16 cellular contexts compared by ENCODE assay signal in the genomic region with DNA sequence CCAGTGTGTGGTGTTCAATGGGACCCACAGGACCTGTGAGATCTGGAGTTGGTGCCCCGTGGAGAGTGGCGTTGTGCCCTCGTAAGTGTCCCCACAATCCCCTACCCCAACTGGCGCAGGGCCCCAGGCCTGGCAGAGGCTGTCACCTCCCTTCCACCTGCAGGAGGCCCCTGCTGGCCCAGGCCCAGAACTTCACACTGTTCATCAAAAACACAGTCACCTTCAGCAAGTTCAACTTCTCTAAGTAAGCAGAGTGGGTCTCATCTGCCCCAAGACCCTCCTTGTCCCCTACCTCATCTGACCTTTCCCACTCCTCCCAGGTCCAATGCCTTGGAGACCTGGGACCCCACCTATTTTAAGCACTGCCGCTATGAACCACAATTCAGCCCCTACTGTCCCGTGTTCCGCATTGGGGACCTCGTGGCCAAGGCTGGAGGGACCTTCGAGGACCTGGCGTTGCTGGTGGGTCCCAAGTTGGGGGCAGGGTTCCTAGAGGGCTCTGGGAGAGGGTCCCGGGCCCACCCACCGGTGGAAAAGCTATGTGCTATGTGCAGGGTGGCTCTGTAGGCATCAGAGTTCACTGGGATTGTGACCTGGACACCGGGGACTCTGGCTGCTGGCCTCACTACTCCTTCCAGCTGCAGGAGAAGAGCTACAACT. TPM values are rescaled to one million over a fixed set of nuclear protein-coding genes. Genes with fewer than 3 reads are reported as not detected.
DNase-seq lines count a peak whose midpoint lies in the region; ATAC-seq, FAIRE-seq and TF ChIP-seq lines count a peak whose summit lies in the region.
"Had no signal": no experiment of that assay in that cellular context is flagged by ENCODE, and none has a peak within 500 bp of the region (broad histone marks: within the 10 kb centered on the region; RNA-seq: fewer than 3 reads in every experiment).

No MANE protein-coding gene starts in this region.

- TF ChIP-seq RAD21 in K562 (CRISPR knock-in tag; conservative IDR thresholded peaks at IDR 0.05 in 1 of 2, IDR thresholded peaks at IDR 0.05 in 1 of 2), result no peak; a peak in 1 of 4 replicates

- no peaks in the 10 kb centered on the region for H3K4me1 Mint-ChIP-seq in GM23338
- H3K4me1 Mint-ChIP-seq in activated T-helper 2 cell treated with anti-CD3 and anti-CD28 coated beads, Interferon-gamma antibody, Interleukin-2, Interleukin-4, amounts not matched to agents 10 μg/mL and 5 μg/mL and 100 μg/mL, durations not matched to agents 14 hours and 24 hours and 36 hours (ENCODE audit: low read depth), result peaks cover 10% of the 10 kb centered on the region

- H3K36me3 ChIP-seq in GM23338 (ENCODE audit: insufficient read depth) (no peaks in the 10 kb centered on the region), K562 (ENCODE audit: control insufficient read depth, insufficient read depth, low read length) (no peaks in the 10 kb centered on the region)
- H3K36me3 ChIP-seq: neutrophil had no signal

- DNase-seq in AG04450 (ENCODE audit: low read depth, low spot score) (no peak), GM23338 (ENCODE audit: low spot score) (no peak), K562 (ENCODE audit: extremely low read depth in 1 of 4, low spot score in 3 of 4) (peak in 3 of 4 experiments; percentile 56 to 74 (median 72)), HCEC 1CT (no peak), kidney glomerular epithelial cell (lab: John Stamatoyannopoulos, UW) (no peak)
- DNase-seq in activated T-helper 2 cell treated with anti-CD3 and anti-CD28 coated beads, Interferon-gamma antibody, Interleukin-2, Interleukin-4, amounts not matched to agents 10 μg/mL and 5 μg/mL and 100 μg/mL, durations not matched to agents 14 hours and 24 hours and 36 hours (ENCODE audit: low spot score), result no peak
- DNase-seq: activated naive CD8-positive, alpha-beta T cell treated with anti-CD3 and anti-CD28 coated beads, Interleukin-2, amount 50 U/mL, for 24 hours; CD8-positive, alpha-beta T cell; central memory CD4-positive, alpha-beta T cell; left colon; NCI-H1436 treated with DMSO at 0.1 percent for 48 hours had no signal

- H3K9me2 ChIP-seq in GM23338 (ENCODE audit: insufficient read depth), result no peaks in the 10 kb centered on the region

- CTCF ChIA-PET in AG04450 (lab: Charles Lee), result no interaction called here
- CTCF ChIA-PET in K562 (lab: Yijun Ruan, JAX; ENCODE audit: low intra/inter-chr PET ratio), result interaction anchor here (0.8 to 1.0 kb wide), 2 partner anchors 19 to 138 kb away, joined by 3 to 6 read pairs; no protein-coding TSS in a partner anchor

- H3K4me2 ChIP-seq in GM23338 (no peak overlapping the region), K562 (ENCODE audit: insufficient read depth, low read length) (no peak overlapping the region)
- H3K4me2 ChIP-seq: KMS-11 had no signal

- H3K4me3 Mint-ChIP-seq in GM23338, result no peak overlapping the region
- no peak overlapping the region for H3K4me3 Mint-ChIP-seq in activated T-helper 2 cell treated with anti-CD3 and anti-CD28 coated beads, Interferon-gamma antibody, Interleukin-2, Interleukin-4, amounts not matched to agents 10 μg/mL and 5 μg/mL and 100 μg/mL, durations not matched to agents 14 hours and 24 hours and 36 hours (ENCODE audit: low read depth)
- H3K4me3 Mint-ChIP-seq: activated naive CD8-positive, alpha-beta T cell treated with anti-CD3 and anti-CD28 coated beads, Interleukin-2, amount 50 U/mL, for 24 hours; CD8-positive, alpha-beta T cell had no signal

- 0 out of 2 replicates have a peak, but pooled peaks have one; percentile 3 for TF ChIP-seq CTCF in AG04450 (IDR thresholded peaks at IDR 0.05; ENCODE audit: low read depth, low read length)
- TF ChIP-seq CTCF in GM23338 (conservative IDR thresholded peaks at IDR 0.05; ENCODE audit: low read depth in 2 of 2), result no peak
- TF ChIP-seq CTCF in K562 (IDR thresholded peaks at IDR 0.05 in 2 of 3, conservative IDR thresholded peaks at IDR 0.05 in 1 of 3; ENCODE audit: insufficient read depth in 2 of 3, low read depth in 1 of 3, low read length in 3 of 3), result peak; percentile 50 to 73 (median 68)

- H3K36me3 Mint-ChIP-seq in GM23338 (ENCODE audit: low read depth), result no peaks in the 10 kb centered on the region
- no peaks in the 10 kb centered on the region for H3K36me3 Mint-ChIP-seq in activated T-helper 2 cell treated with anti-CD3 and anti-CD28 coated beads, Interferon-gamma antibody, Interleukin-2, Interleukin-4, amounts not matched to agents 10 μg/mL and 5 μg/mL and 100 μg/mL, durations not matched to agents 14 hours and 24 hours and 36 hours (ENCODE audit: low read depth)
- H3K36me3 Mint-ChIP-seq: CD8-positive, alpha-beta T cell had no signal

- no peak overlapping the region for H2AFZ ChIP-seq in GM23338
- 0 out of 2 replicates have a peak overlapping the region, but pooled peaks have one; percentile 6 for H2AFZ ChIP-seq in K562 (ENCODE audit: low read depth, low read length)

- H3K4me3 ChIP-seq in AG04450 (ENCODE audit: low read depth, low read length) (no peak overlapping the region), GM23338 (no peak overlapping the region), K562 (no peak overlapping the region)

- no peak overlapping the region for H3K27ac Mint-ChIP-seq in GM23338
- no peak overlapping the region for H3K27ac Mint-ChIP-seq in activated T-helper 2 cell treated with anti-CD3 and anti-CD28 coated beads, Interferon-gamma antibody, Interleukin-2, Interleukin-4, amounts not matched to agents 10 μg/mL and 5 μg/mL and 100 μg/mL, durations not matched to agents 14 hours and 24 hours and 36 hours
- H3K27ac Mint-ChIP-seq: activated naive CD8-positive, alpha-beta T cell treated with anti-CD3 and anti-CD28 coated beads, Interleukin-2, amount 50 U/mL, for 24 hours; CD8-positive, alpha-beta T cell had no signal

- H3K27ac ChIP-seq in AG04450 (ENCODE audit: low read depth, low read length) (no peak overlapping the region), GM23338 (ENCODE audit: low read depth) (no peak overlapping the region), K562 (ENCODE audit: extremely low read depth, low read depth, low read length) (no peak overlapping the region)
- H3K27ac ChIP-seq: KMS-11, neutrophil had no signal

- H3K9me3 ChIP-seq in AG04450 (ENCODE audit: control insufficient read depth, insufficient read depth, low read length) (peaks cover 2% of the 10 kb centered on the region; the same call in 1 of the 2 replicates), K562 (replicated peaks; ENCODE audit: control insufficient read depth, insufficient read depth, low read depth, low read length) (no peaks in the 10 kb centered on the region)
- H3K9me3 ChIP-seq: neutrophil had no signal

- no peak for TF ChIP-seq EP300 in K562 (IDR thresholded peaks at IDR 0.05; ENCODE audit: low read length)

- no TSS peak for BruUV-seq in K562 (replicated peaks; lab: Mats Ljungman, UMichigan)

- ATAC-seq in GM23338 (peak; percentile 28; the same call in 2 of the 3 replicates), K562 (peak; percentile 51)
- ATAC-seq: activated naive CD8-positive, alpha-beta T cell treated with anti-CD3 and anti-CD28 coated beads, Interleukin-2, amount 50 U/mL, for 24 hours; CD8-positive, alpha-beta T cell; left colon; right cardiac atrium; Right ventricle myocardium inferior had no signal

- peaks cover 1% of the 10 kb centered on the region for H3K27me3 Mint-ChIP-seq in GM23338 (ENCODE audit: insufficient read depth, low read depth, poor library complexity)
- no peaks in the 10 kb centered on the region for H3K27me3 Mint-ChIP-seq in activated T-helper 2 cell treated with anti-CD3 and anti-CD28 coated beads, Interferon-gamma antibody, Interleukin-2, Interleukin-4, amounts not matched to agents 10 μg/mL and 5 μg/mL and 100 μg/mL, durations not matched to agents 14 hours and 24 hours and 36 hours (ENCODE audit: low read depth)
- H3K27me3 Mint-ChIP-seq: activated naive CD8-positive, alpha-beta T cell treated with anti-CD3 and anti-CD28 coated beads, Interleukin-2, amount 50 U/mL, for 24 hours had no signal

- no peak for FAIRE-seq in K562 (lab: Jason Lieb, UNC)

- no peaks in the 10 kb centered on the region for H3K9me1 ChIP-seq in K562 (ENCODE audit: control insufficient read depth, insufficient read depth, low read length)

- in situ Hi-C loops in K562 (cut with MboI), result no loop called here

- H4K20me1 ChIP-seq in GM23338 (replicated peaks; ENCODE audit: insufficient read depth) (no peaks in the 10 kb centered on the region), K562 (replicated peaks; ENCODE audit: control insufficient read depth, insufficient read depth, low read length) (peaks cover 24% of the 10 kb centered on the region)

- H3K27me3 ChIP-seq in AG04450 (ENCODE audit: control insufficient read depth, insufficient read depth, low read length) (peaks cover 3% of the 10 kb centered on the region), GM23338 (ENCODE audit: insufficient read depth) (no peaks in the 10 kb centered on the region), K562 (ENCODE audit: control insufficient read depth in 2 of 2, insufficient read depth in 2 of 2, low read length in 2 of 2) (peaks cover 9 to 38% of the 10 kb centered on the region in 2 experiments; a peak in 4 of 5 replicates)

- H3K4me1 ChIP-seq in GM23338 (ENCODE audit: insufficient read depth), result no peaks in the 10 kb centered on the region
- H3K4me1 ChIP-seq in K562 (replicated peaks in 1 of 2; ENCODE audit: control insufficient read depth in 2 of 2, insufficient read depth in 2 of 2, low read length in 2 of 2), result peaks cover 4 to 32% of the 10 kb centered on the region in 2 experiments; a peak in 3 of 5 replicates

- TF ChIP-seq POLR2A in K562 (conservative IDR thresholded peaks at IDR 0.05), result no peak

- intact Hi-C loops in K562 (cut with micrococcal nuclease), result loop anchor here (5.0 kb wide), 2 partner anchors 44 to 61 kb away; no protein-coding TSS in a partner anchor
- intact Hi-C loops in activated T-helper 2 cell treated with anti-CD3 and anti-CD28 coated beads, Interferon-gamma antibody, Interleukin-2, Interleukin-4, amounts not matched to agents 10 μg/mL and 5 μg/mL and 100 μg/mL, durations not matched to agents 14 hours and 24 hours and 36 hours (cut with micrococcal nuclease), result no loop called here

- no peaks in the 10 kb centered on the region for H3F3A ChIP-seq in GM23338 (replicated peaks; ENCODE audit: low read depth)

- 20% methylated on average over 13 of the region's 13 CpGs for WGBS in K562 (ENCODE audit: insufficient coverage, low coverage, missing lambda C conversion rate)

- POLR2A ChIA-PET in AG04450 (lab: Yijun Ruan, JAX), result no interaction called here
- POLR2A ChIA-PET in K562 (lab: Yijun Ruan, JAX), result interaction anchor here (0.6 to 4.3 kb wide), 11 partner anchors 8 to 1056 kb away, joined by 3 to 24 read pairs (median 5); partner anchors contain the start of genes P2RX6 and THAP7

- peak overlapping the region in 1 of 2 experiments; percentile 73; a peak in 2 of 4 replicates for H3K9ac ChIP-seq in K562 (ENCODE audit: insufficient read depth in 1 of 2, low read depth in 2 of 2, low read length in 2 of 2)
- H3K9ac ChIP-seq: KMS-11 had no signal

- peaks cover 2% of the 10 kb centered on the region; the same call in 2 of the 3 replicates for H3K9me3 Mint-ChIP-seq in GM23338
- no peaks in the 10 kb centered on the region for H3K9me3 Mint-ChIP-seq in activated T-helper 2 cell treated with anti-CD3 and anti-CD28 coated beads, Interferon-gamma antibody, Interleukin-2, Interleukin-4, amounts not matched to agents 10 μg/mL and 5 μg/mL and 100 μg/mL, durations not matched to agents 14 hours and 24 hours and 36 hours
- H3K9me3 Mint-ChIP-seq: activated naive CD8-positive, alpha-beta T cell treated with anti-CD3 and anti-CD28 coated beads, Interleukin-2, amount 50 U/mL, for 24 hours; CD8-positive, alpha-beta T cell had no signal

- H3K79me2 ChIP-seq in GM23338 (replicated peaks; ENCODE audit: insufficient read depth) (no peaks in the 10 kb centered on the region), K562 (ENCODE audit: control insufficient read depth, insufficient read depth, low read length) (no peaks in the 10 kb centered on the region)

RNA-seq across cellular contexts. Expression of gene P2RX6, which starts 8.1 kb away (rescaled TPM):
- polyA plus RNA-seq in AG04450 (2011; rRNA removed), result 1.7 and 1.9 TPM in 2 replicates
- 1.3 and 2.6 TPM in 2 replicates for polyA minus RNA-seq in AG04450 (2011; rRNA and poly(A)+ RNA removed)
- not detected in 2 replicates for total RNA-seq in GM23338 (2014; rRNA removed; shearing (Covaris generic))
- not detected in 2 replicates for polyA plus RNA-seq in GM23338 (2016; fragmentation: Nextera tagmentation; extraction: Ambion mirVana)
- total RNA-seq in K562 (2011; cell fraction: chromatin; rRNA removed; ENCODE audit: low replicate concordance), result 8.3 and 26.4 TPM in 2 replicates
- total RNA-seq in K562 (2011; cell fraction: nucleolus; rRNA removed), result 15.5 and 19.3 TPM in 2 replicates
- 13.6 and 14.4 TPM in 2 replicates for total RNA-seq in K562 (2011; cell fraction: nucleoplasm; rRNA removed)
- 1.5 and 1.9 TPM in 2 replicates for total RNA-seq in K562 (2014; rRNA removed)
- total RNA-seq in K562 (2014; rRNA removed; fragmentation: Illumina TruSeq; extraction: Trizol), result 0.77 and 1.0 TPM in 2 replicates
- 1.6 and 1.7 TPM in 2 replicates for total RNA-seq in K562 (2015; rRNA removed; fragmentation: Illumina TruSeq; extraction: Trizol)
- 2.3 and 2.7 TPM in 2 replicates for total RNA-seq in K562 (2021)
- 1.2 and 1.5 TPM in 2 replicates for polyA plus RNA-seq in K562 (2011; rRNA removed)
- polyA plus RNA-seq in K562 (2011; cell fraction: cytosol; rRNA removed), result 1.4 and 2.2 TPM in 2 replicates
- polyA plus RNA-seq in K562 (2011; cell fraction: nucleus; rRNA removed), result 16.2 and 34.8 TPM in 2 replicates
- 4.7 and 7.9 TPM in 2 replicates for polyA plus RNA-seq in K562 (2012)
- 1.3 and 1.5 TPM in 2 replicates for polyA plus RNA-seq in K562 (2014; fragmentation: Illumina TruSeq; extraction: Trizol)
- under 1 TPM in 1 of 2 experiments, not detected in 1; 0.01 TPM for polyA plus RNA-seq in K562 (2014; fragmentation: Nextera tagmentation; extraction: Ambion mirVana)
- polyA plus RNA-seq in K562 (2014; rRNA removed), result 3.7 and 3.9 TPM in 2 replicates
- polyA minus RNA-seq in K562 (2011; rRNA and poly(A)+ RNA removed), result 1.6 and 2.5 TPM in 2 replicates
- 1.0 TPM in 1 of 2 replicates, not detected in the other for polyA minus RNA-seq in K562 (2011; cell fraction: cytosol; rRNA and poly(A)+ RNA removed)
- 5.6 and 7.5 TPM in 2 replicates for polyA minus RNA-seq in K562 (2011; cell fraction: nucleus; rRNA and poly(A)+ RNA removed)
- total RNA-seq in activated T-helper 2 cell treated with anti-CD3 and anti-CD28 coated beads, Interferon-gamma antibody, Interleukin-2, Interleukin-4, amounts not matched to agents 10 μg/mL and 5 μg/mL and 100 μg/mL, durations not matched to agents 14 hours and 24 hours and 36 hours, result 0.07 TPM in 1 of 2 replicates, not detected in the other

RNA-seq across cellular contexts. Expression of gene SLC7A4, which starts 9.3 kb away (rescaled TPM):
- polyA plus RNA-seq in AG04450 (2011; rRNA removed) (0.11 and 0.24 TPM in 2 replicates), GM23338 (2016; fragmentation: Nextera tagmentation; extraction: Ambion mirVana) (0.09 and 0.44 TPM in 2 replicates), K562 (2011; rRNA removed) (not detected in 2 replicates), K562 (2014; fragmentation: Illumina TruSeq; extraction: Trizol) (not detected in 2 replicates), K562 (2014; fragmentation: Nextera tagmentation; extraction: Ambion mirVana) (not detected), K562 (2014; rRNA removed) (not detected in 2 replicates)
- polyA minus RNA-seq in AG04450 (2011; rRNA and poly(A)+ RNA removed), result 0.30 TPM in 1 of 2 replicates, not detected in the other
- 0.07 and 0.16 TPM in 2 replicates for total RNA-seq in GM23338 (2014; rRNA removed; shearing (Covaris generic))
- not detected in 2 replicates for total RNA-seq in K562 (2011; cell fraction: chromatin; rRNA removed; ENCODE audit: low replicate concordance)
- total RNA-seq in K562 (2011; cell fraction: nucleolus; rRNA removed), result not detected in 2 replicates
- not detected in 2 replicates for total RNA-seq in K562 (2011; cell fraction: nucleoplasm; rRNA removed)
- total RNA-seq in K562 (2014; rRNA removed) (not detected in 2 replicates), K562 (2014; rRNA removed; fragmentation: Illumina TruSeq; extraction: Trizol) (not detected in 2 replicates), K562 (2015; rRNA removed; fragmentation: Illumina TruSeq; extraction: Trizol) (not detected in 2 replicates), K562 (2021) (not detected in 2 replicates)
- polyA plus RNA-seq in K562 (2011; cell fraction: cytosol; rRNA removed), result 0.07 TPM in 1 of 2 replicates, not detected in the other
- polyA plus RNA-seq in K562 (2011; cell fraction: nucleus; rRNA removed), result not detected in 2 replicates
- polyA plus RNA-seq in K562 (2012), result 0.03 and 0.14 TPM in 2 replicates
- not detected in 2 replicates for polyA minus RNA-seq in K562 (2011; rRNA and poly(A)+ RNA removed)
- polyA minus RNA-seq in K562 (2011; cell fraction: cytosol; rRNA and poly(A)+ RNA removed), result not detected in 2 replicates
- not detected in 2 replicates for polyA minus RNA-seq in K562 (2011; cell fraction: nucleus; rRNA and poly(A)+ RNA removed)
- total RNA-seq in activated T-helper 2 cell treated with anti-CD3 and anti-CD28 coated beads, Interferon-gamma antibody, Interleukin-2, Interleukin-4, amounts not matched to agents 10 μg/mL and 5 μg/mL and 100 μg/mL, durations not matched to agents 14 hours and 24 hours and 36 hours, result 0.07 TPM in 1 of 2 replicates, not detected in the other
- total RNA-seq: CD8-positive, alpha-beta T cell; Daoy had no signal

RNA-seq across cellular contexts. Expression of gene THAP7, which starts 21.2 kb away (rescaled TPM):
- polyA plus RNA-seq in AG04450 (2011; rRNA removed), result 12.5 and 15.1 TPM in 2 replicates
- 9.7 and 12.3 TPM in 2 replicates for polyA minus RNA-seq in AG04450 (2011; rRNA and poly(A)+ RNA removed)
- total RNA-seq in GM23338 (2014; rRNA removed; shearing (Covaris generic)), result 25.9 and 38.8 TPM in 2 replicates
- 20.4 and 21.8 TPM in 2 replicates for polyA plus RNA-seq in GM23338 (2016; fragmentation: Nextera tagmentation; extraction: Ambion mirVana)
- total RNA-seq in K562 (2011; cell fraction: chromatin; rRNA removed; ENCODE audit: low replicate concordance), result 90.2 and 332 TPM in 2 replicates
- total RNA-seq in K562 (2011; cell fraction: nucleolus; rRNA removed), result 398 and 463 TPM in 2 replicates
- 158 and 211 TPM in 2 replicates for total RNA-seq in K562 (2011; cell fraction: nucleoplasm; rRNA removed)
- total RNA-seq in K562 (2014; rRNA removed), result 245 and 323 TPM in 2 replicates
- 32.0 and 35.6 TPM in 2 replicates for total RNA-seq in K562 (2014; rRNA removed; fragmentation: Illumina TruSeq; extraction: Trizol)
- total RNA-seq in K562 (2015; rRNA removed; fragmentation: Illumina TruSeq; extraction: Trizol), result 120 and 129 TPM in 2 replicates
- 169 and 183 TPM in 2 replicates for total RNA-seq in K562 (2021)
- polyA plus RNA-seq in K562 (2011; rRNA removed), result 75.4 and 94.6 TPM in 2 replicates
- polyA plus RNA-seq in K562 (2011; cell fraction: cytosol; rRNA removed), result 137 and 308 TPM in 2 replicates
- 202 and 335 TPM in 2 replicates for polyA plus RNA-seq in K562 (2011; cell fraction: nucleus; rRNA removed)
- 114 and 118 TPM in 2 replicates for polyA plus RNA-seq in K562 (2012)
- 84.1 and 121 TPM in 2 replicates for polyA plus RNA-seq in K562 (2014; fragmentation: Illumina TruSeq; extraction: Trizol)
- polyA plus RNA-seq in K562 (2014; fragmentation: Nextera tagmentation; extraction: Ambion mirVana), result 10 to 100 TPM in 1 of 2 experiments, 1 to 10 TPM in 1; 7.9 to 33.1 TPM
- 263 and 266 TPM in 2 replicates for polyA plus RNA-seq in K562 (2014; rRNA removed)
- 39.0 and 48.5 TPM in 2 replicates for polyA minus RNA-seq in K562 (2011; rRNA and poly(A)+ RNA removed)
- 53.5 and 55.4 TPM in 2 replicates for polyA minus RNA-seq in K562 (2011; cell fraction: cytosol; rRNA and poly(A)+ RNA removed)
- polyA minus RNA-seq in K562 (2011; cell fraction: nucleus; rRNA and poly(A)+ RNA removed), result 261 and 385 TPM in 2 replicates
- 25.8 and 25.9 TPM in 2 replicates for total RNA-seq in activated T-helper 2 cell treated with anti-CD3 and anti-CD28 coated beads, Interferon-gamma antibody, Interleukin-2, Interleukin-4, amounts not matched to agents 10 μg/mL and 5 μg/mL and 100 μg/mL, durations not matched to agents 14 hours and 24 hours and 36 hours

RNA-seq across cellular contexts. Expression of gene LRRC74B, which starts 22.7 kb away (rescaled TPM):
- not detected in 2 replicates for polyA plus RNA-seq in AG04450 (2011; rRNA removed)
- polyA minus RNA-seq in AG04450 (2011; rRNA and poly(A)+ RNA removed), result not detected in 2 replicates
- not detected in 2 replicates for total RNA-seq in GM23338 (2014; rRNA removed; shearing (Covaris generic))
- polyA plus RNA-seq in GM23338 (2016; fragmentation: Nextera tagmentation; extraction: Ambion mirVana), result not detected in 2 replicates
- total RNA-seq in K562 (2011; cell fraction: chromatin; rRNA removed; ENCODE audit: low replicate concordance), result 0.16 and 0.28 TPM in 2 replicates
- total RNA-seq in K562 (2011; cell fraction: nucleolus; rRNA removed), result 0.26 TPM in 1 of 2 replicates, not detected in the other
- not detected in 2 replicates for total RNA-seq in K562 (2011; cell fraction: nucleoplasm; rRNA removed)
- not detected in 2 replicates for total RNA-seq in K562 (2014; rRNA removed)
- total RNA-seq in K562 (2014; rRNA removed; fragmentation: Illumina TruSeq; extraction: Trizol), result not detected in 2 replicates
- total RNA-seq in K562 (2015; rRNA removed; fragmentation: Illumina TruSeq; extraction: Trizol), result not detected in 2 replicates
- total RNA-seq in K562 (2021), result not detected in 2 replicates
- not detected in 2 replicates for polyA plus RNA-seq in K562 (2011; rRNA removed)
- 0.01 TPM in 2 replicates for polyA plus RNA-seq in K562 (2011; cell fraction: cytosol; rRNA removed)
- 0.03 and 0.11 TPM in 2 replicates for polyA plus RNA-seq in K562 (2011; cell fraction: nucleus; rRNA removed)
- 0.21 TPM in 1 of 2 replicates, not detected in the other for polyA plus RNA-seq in K562 (2012)
- not detected in 2 replicates for polyA plus RNA-seq in K562 (2014; fragmentation: Illumina TruSeq; extraction: Trizol)
- not detected for polyA plus RNA-seq in K562 (2014; fragmentation: Nextera tagmentation; extraction: Ambion mirVana)
- polyA plus RNA-seq in K562 (2014; rRNA removed), result 0.04 TPM in 1 of 2 replicates, not detected in the other
- not detected in 2 replicates for polyA minus RNA-seq in K562 (2011; rRNA and poly(A)+ RNA removed)
- polyA minus RNA-seq in K562 (2011; cell fraction: cytosol; rRNA and poly(A)+ RNA removed), result not detected in 2 replicates
- not detected in 2 replicates for polyA minus RNA-seq in K562 (2011; cell fraction: nucleus; rRNA and poly(A)+ RNA removed)
- total RNA-seq in activated T-helper 2 cell treated with anti-CD3 and anti-CD28 coated beads, Interferon-gamma antibody, Interleukin-2, Interleukin-4, amounts not matched to agents 10 μg/mL and 5 μg/mL and 100 μg/mL, durations not matched to agents 14 hours and 24 hours and 36 hours, result 0.23 TPM in 1 of 2 replicates, not detected in the other
- total RNA-seq: CD8-positive, alpha-beta T cell; Daoy; right cardiac atrium; Right ventricle myocardium inferior had no signal
- polyA plus RNA-seq: right cardiac atrium had no signal

RNA-seq across cellular contexts. Expression of gene LZTR1, which starts 41.0 kb away (rescaled TPM):
- polyA plus RNA-seq in AG04450 (2011; rRNA removed) (28.3 and 32.3 TPM in 2 replicates), GM23338 (2016; fragmentation: Nextera tagmentation; extraction: Ambion mirVana) (7.7 and 9.2 TPM in 2 replicates), K562 (2011; rRNA removed) (63.0 and 88.5 TPM in 2 replicates), K562 (2014; fragmentation: Illumina TruSeq; extraction: Trizol) (74.3 and 89.8 TPM in 2 replicates), K562 (2014; fragmentation: Nextera tagmentation; extraction: Ambion mirVana) (1 to 10 TPM; 2.2 to 3.1 TPM), K562 (2014; rRNA removed) (115 and 129 TPM in 2 replicates)
- polyA minus RNA-seq in AG04450 (2011; rRNA and poly(A)+ RNA removed), result 51.6 and 64.2 TPM in 2 replicates
- 39.9 and 41.1 TPM in 2 replicates for total RNA-seq in GM23338 (2014; rRNA removed; shearing (Covaris generic))
- 338 and 754 TPM in 2 replicates for total RNA-seq in K562 (2011; cell fraction: chromatin; rRNA removed; ENCODE audit: low replicate concordance)
- 395 and 404 TPM in 2 replicates for total RNA-seq in K562 (2011; cell fraction: nucleolus; rRNA removed)
- total RNA-seq in K562 (2011; cell fraction: nucleoplasm; rRNA removed), result 258 and 287 TPM in 2 replicates
- total RNA-seq in K562 (2014; rRNA removed) (87.2 and 120 TPM in 2 replicates), K562 (2014; rRNA removed; fragmentation: Illumina TruSeq; extraction: Trizol) (46.4 and 63.0 TPM in 2 replicates), K562 (2015; rRNA removed; fragmentation: Illumina TruSeq; extraction: Trizol) (51.3 and 53.2 TPM in 2 replicates), K562 (2021) (132 and 135 TPM in 2 replicates)
- polyA plus RNA-seq in K562 (2011; cell fraction: cytosol; rRNA removed), result 50.8 and 68.8 TPM in 2 replicates
- polyA plus RNA-seq in K562 (2011; cell fraction: nucleus; rRNA removed), result 703 and 913 TPM in 2 replicates
- polyA plus RNA-seq in K562 (2012), result 80.6 and 93.5 TPM in 2 replicates
- polyA minus RNA-seq in K562 (2011; rRNA and poly(A)+ RNA removed), result 64.5 and 72.9 TPM in 2 replicates
- polyA minus RNA-seq in K562 (2011; cell fraction: cytosol; rRNA and poly(A)+ RNA removed), result 41.9 and 49.7 TPM in 2 replicates
- polyA minus RNA-seq in K562 (2011; cell fraction: nucleus; rRNA and poly(A)+ RNA removed), result 188 and 205 TPM in 2 replicates
- total RNA-seq in activated T-helper 2 cell treated with anti-CD3 and anti-CD28 coated beads, Interferon-gamma antibody, Interleukin-2, Interleukin-4, amounts not matched to agents 10 μg/mL and 5 μg/mL and 100 μg/mL, durations not matched to agents 14 hours and 24 hours and 36 hours, result 64.7 and 68.4 TPM in 2 replicates

Comparison
In these comparisons a context has a peak if more than half of its experiments do, and no peak if none do; other contexts are left out.
1. DNase-seq: peak in K562 (3 of 4); none in AG04450 (single experiment), GM23338 (single experiment), HCEC 1CT (single experiment), kidney glomerular epithelial cell (single experiment) and activated T-helper 2 cell treated with anti-CD3 and anti-CD28 coated beads, Interferon-gamma antibody, Interleukin-2, Interleukin-4, amounts not matched to agents 10 μg/mL and 5 μg/mL and 100 μg/mL, durations not matched to agents 14 hours and 24 hours and 36 hours (single experiment).
2. CTCF ChIP-seq: peak in AG04450 (single experiment) and K562 (3 of 3); none in GM23338 (0 of 2).